Comparison of ENCODE assay signal across 22 cellular contexts in genomic region chr12:24697295-24697694, GRCh38.
A peak's percentile ranks its signal among the peaks of the same experiment; 100 is the strongest.
DNase-seq lines count a peak whose midpoint lies in the region; ATAC-seq and TF ChIP-seq lines count a peak whose summit lies in the region.
"Had no signal": no experiment of that assay in that cellular context is flagged by ENCODE, and none has a peak within 500 bp of the region (broad histone marks: within the 10 kb centered on the region; RNA-seq: fewer than 3 reads in every experiment).

No MANE protein-coding gene starts in this region.

- H3K27ac ChIP-seq in neuronal stem cell (replicated peaks; ENCODE audit: low read length), result no peak overlapping the region
- no peak overlapping the region for H3K27ac ChIP-seq in CD4-positive, alpha-beta memory T cell (ENCODE audit: low read depth, low read length)
- H3K27ac ChIP-seq: C4-2B, GM23248, Peyer's patch had no signal

- intact Hi-C loops in CD4-positive, alpha-beta memory T cell (cut with micrococcal nuclease), result no loop called here

- peaks cover 23% of the 10 kb centered on the region for H3K4me1 ChIP-seq in Loucy (ENCODE audit: insufficient read depth, low read length, poor library complexity, severe bottlenecking)
- peaks cover 2 to 21% of the 10 kb centered on the region in 2 donors for H3K4me1 ChIP-seq in neuronal stem cell (ENCODE audit: control insufficient read depth in 2 of 2, insufficient read depth in 1 of 2, low read depth in 1 of 2, low read length in 2 of 2)
- H3K4me1 ChIP-seq in CD4-positive, alpha-beta memory T cell (ENCODE audit: insufficient read depth, low read length), result no peaks in the 10 kb centered on the region
- H3K4me1 ChIP-seq: Peyer's patch had no signal

- TF ChIP-seq CTCF in Loucy (conservative IDR thresholded peaks at IDR 0.05; ENCODE audit: low read length) (no peak), epithelial cell of esophagus (IDR thresholded peaks at IDR 0.05; ENCODE audit: insufficient read depth, low read depth, low read length, missing control alignments) (no peak)

- H2BK12ac ChIP-seq in neuronal stem cell (ENCODE audit: low read length), result no peak overlapping the region

- no peak overlapping the region for H2BK5ac ChIP-seq in neuronal stem cell (ENCODE audit: low read length)

- peaks cover 6% of the 10 kb centered on the region; the same call in 1 of the 2 replicates for H3K9me3 ChIP-seq in Loucy (ENCODE audit: insufficient read depth, low read depth, low read length)
- H3K9me3 ChIP-seq in neuronal stem cell (replicated peaks in 1 of 2; ENCODE audit: control insufficient read depth in 2 of 2, insufficient read depth in 1 of 2, low read depth in 1 of 2, low read length in 2 of 2), result peaks cover 0 to 16% of the 10 kb centered on the region in 2 donors
- H3K9me3 ChIP-seq in CD4-positive, alpha-beta memory T cell (ENCODE audit: control insufficient read depth in 1 of 2, low read length in 2 of 2), result no peaks in the 10 kb centered on the region
- H3K9me3 ChIP-seq: HAP-1, Peyer's patch had no signal

- H2BK15ac ChIP-seq in neuronal stem cell (ENCODE audit: low read length), result no peak overlapping the region

- peak; percentile 2 for DNase-seq in NCI-H510A treated with DMSO at 0.1 percent for 48 hours (lab: John Stamatoyannopoulos, UW)
- DNase-seq in NCI-H510A (lab: John Stamatoyannopoulos, UW), result no peak
- DNase-seq in epithelial cell of esophagus (ENCODE audit: low read depth), result peak; percentile 26
- no peak for DNase-seq in neuronal stem cell (ENCODE audit: low spot score)
- no peak for DNase-seq in CD4-positive, alpha-beta memory T cell
- DNase-seq: AML-193; DMS79; GM23248; IMR-90; Karpas-422; NCI-H1048; NCI-H1417 treated with DMSO at 0.1 percent for 48 hours; NCI-H187; NCI-H748 treated with DMSO at 0.1 percent for 48 hours; NK-92 treated with Interleukin-12 subunit alpha and Interleukin-12 subunit beta, amount 100 ng/mL, for 24 hours; Peyer's patch had no signal

- no CpG with 5 or more reads among the region's 2 CpGs for WGBS in neuronal stem cell (ENCODE audit: extremely low coverage in 2 of 2, insufficient read length in 2 of 2, insufficient replicate concordance in 1 of 2), 2 donors

- H3K23ac ChIP-seq in neuronal stem cell (ENCODE audit: low read depth, low read length, poor library complexity), result no peak overlapping the region

- H3K9me3 Mint-ChIP-seq in CD4-positive, alpha-beta memory T cell, result peaks cover 0 to 4% (median 0%) of the 10 kb centered on the region in 8 donors

- H3K36me3 Mint-ChIP-seq in CD4-positive, alpha-beta memory T cell, result no peaks in the 10 kb centered on the region

- POLR2A ChIA-PET in CD4-positive, alpha-beta memory T cell (lab: Charles Lee; ENCODE audit: partially characterized antibody), result no interaction called here

- no peak overlapping the region for H2AK5ac ChIP-seq in neuronal stem cell (ENCODE audit: low read depth, low read length)

- peaks cover under 1 to 1% of the 10 kb centered on the region in 2 donors for H3K27me3 Mint-ChIP-seq in CD4-positive, alpha-beta memory T cell

- no peak overlapping the region for H3K4me3 Mint-ChIP-seq in CD4-positive, alpha-beta memory T cell

- H3K4me3 ChIP-seq in Loucy (ENCODE audit: low read length, poor library complexity, severe bottlenecking) (no peak overlapping the region), epithelial cell of esophagus (ENCODE audit: low read length) (no peak overlapping the region), neuronal stem cell (ENCODE audit: low read length in 2 of 2) (no peak overlapping the region)
- H3K4me3 ChIP-seq in CD4-positive, alpha-beta memory T cell (ENCODE audit: low read length in 2 of 2), result no peak overlapping the region
- H3K4me3 ChIP-seq: GM23248, HAP-1, Peyer's patch had no signal

- H3K4ac ChIP-seq in neuronal stem cell (ENCODE audit: low read length), result no peak overlapping the region

- H3K79me2 ChIP-seq in Loucy (ENCODE audit: insufficient read depth, low read length), result no peaks in the 10 kb centered on the region

- H2BK120ac ChIP-seq in neuronal stem cell (ENCODE audit: low read depth, low read length), result no peak overlapping the region

- H3K79me1 ChIP-seq in neuronal stem cell (ENCODE audit: low read depth, low read length), result no peaks in the 10 kb centered on the region

- H3K14ac ChIP-seq in neuronal stem cell (ENCODE audit: low read length), result no peak overlapping the region

- H3K4me2 ChIP-seq in Loucy (ENCODE audit: low read depth, low read length, poor library complexity, severe bottlenecking) (no peak overlapping the region), neuronal stem cell (ENCODE audit: insufficient read depth, low read length, poor library complexity, severe bottlenecking) (no peak overlapping the region)

- CTCF ChIA-PET in CD4-positive, alpha-beta memory T cell (lab: Charles Lee; ENCODE audit: partially characterized antibody), result no interaction called here

- H3K27ac Mint-ChIP-seq in CD4-positive, alpha-beta memory T cell, result no peak overlapping the region

- no peaks in the 10 kb centered on the region for H3K4me1 Mint-ChIP-seq in CD4-positive, alpha-beta memory T cell

- H2AFZ ChIP-seq in Loucy (ENCODE audit: low read length) (0 out of 2 replicates have a peak overlapping the region, but pooled peaks have one; percentile 1), neuronal stem cell (ENCODE audit: low read length) (peak overlapping the region; percentile 10)
- H2AFZ ChIP-seq: GM23248 had no signal

- no peak overlapping the region for H3K9ac ChIP-seq in Loucy (ENCODE audit: low read depth, low read length, poor library complexity, severe bottlenecking)
- H3K9ac ChIP-seq in neuronal stem cell (ENCODE audit: low read depth, low read length, poor library complexity), result no peak overlapping the region
- H3K9ac ChIP-seq: GM23248 had no signal

- H4K8ac ChIP-seq in neuronal stem cell (ENCODE audit: low read depth, low read length), result no peak overlapping the region

- ATAC-seq in GM21737 (IDR thresholded peaks at IDR 0.05; ENCODE audit: unreplicated experiment), result no peak
- no peak for ATAC-seq in GM18511 (IDR thresholded peaks at IDR 0.05; ENCODE audit: unreplicated experiment)
- ATAC-seq: SK-N-SH treated with all-trans-retinoic acid at 6 μM for 48 hours had no signal

- H3K36me3 ChIP-seq in Loucy (ENCODE audit: insufficient read depth, low read length) (no peaks in the 10 kb centered on the region), neuronal stem cell (replicated peaks in 1 of 2; ENCODE audit: control insufficient read depth in 2 of 2, insufficient read depth in 2 of 2, low read length in 2 of 2) (no peaks in the 10 kb centered on the region)
- no peaks in the 10 kb centered on the region for H3K36me3 ChIP-seq in CD4-positive, alpha-beta memory T cell (ENCODE audit: insufficient read depth, low read length)
- H3K36me3 ChIP-seq: HAP-1, Peyer's patch had no signal

- no peaks in the 10 kb centered on the region for H3K27me3 ChIP-seq in Loucy (ENCODE audit: insufficient read depth, low read length, poor library complexity, severe bottlenecking)
- H3K27me3 ChIP-seq in neuronal stem cell (ENCODE audit: control insufficient read depth in 3 of 3, insufficient read depth in 3 of 3, low read depth in 1 of 3, low read length in 3 of 3), result no peaks in the 10 kb centered on the region
- H3K27me3 ChIP-seq in CD4-positive, alpha-beta memory T cell (ENCODE audit: insufficient read depth, low read length), result no peaks in the 10 kb centered on the region
- H3K27me3 ChIP-seq: Peyer's patch had no signal

- H3F3A ChIP-seq in Loucy (ENCODE audit: low read depth), result no peaks in the 10 kb centered on the region

- H4K20me1 ChIP-seq in Loucy (ENCODE audit: insufficient read depth, low read length, poor library complexity, severe bottlenecking), result no peaks in the 10 kb centered on the region

- H3K9me2 ChIP-seq in Loucy (replicated peaks; ENCODE audit: low read depth, low read length), result no peaks in the 10 kb centered on the region

- no peak overlapping the region for H3K18ac ChIP-seq in neuronal stem cell (ENCODE audit: low read length)

- H4K91ac ChIP-seq in neuronal stem cell (ENCODE audit: low read depth, low read length, poor library complexity), result no peak overlapping the region

Comparison
In these comparisons a context has a peak if more than half of its experiments do, and no peak if none do; other contexts are left out.
1. DNase-seq: peak in NCI-H510A treated with DMSO at 0.1 percent for 48 hours (single experiment) and epithelial cell of esophagus (single experiment); none in NCI-H510A (single experiment), neuronal stem cell (single experiment) and CD4-positive, alpha-beta memory T cell (0 of 5).